Comparison of ENCODE assay signal across 8 cellular contexts in genomic region chr12:38138225-38139221, GRCh38.
DNase-seq lines count a peak whose midpoint lies in the region; ATAC-seq lines count a peak whose summit lies in the region.

No MANE protein-coding gene starts in this region.

- H2BK12ac ChIP-seq in mesenchymal stem cell (ENCODE audit: low read length in 2 of 2): no peak overlapping the region

- CTCF ChIA-PET in activated CD4-positive, alpha-beta memory T cell treated with anti-CD3 and anti-CD28 coated beads for 36 hours (lab: Charles Lee): interaction anchor here (0.7 to 1.4 kb wide), 4 partner anchors 29 to 178 kb away, joined by 3 to 4 read pairs (median 4); partner anchors contain the start of gene ALG10B

- H3K27ac Mint-ChIP-seq in activated CD4-positive, alpha-beta memory T cell treated with anti-CD3 and anti-CD28 coated beads for 36 hours: no peak overlapping the region

- peak overlapping the region; percentile 12 for H3K4me3 ChIP-seq in effector memory CD4-positive, alpha-beta T cell (ENCODE audit: insufficient read depth, low read depth, low read length, poor library complexity, severe bottlenecking)
- H3K4me3 ChIP-seq in mesenchymal stem cell (ENCODE audit: insufficient read depth in 1 of 2, low read depth in 1 of 2, low read length in 2 of 2): peak overlapping the region in 1 of 2 experiments; percentile 78

- H3K14ac ChIP-seq in mesenchymal stem cell (ENCODE audit: low read length in 2 of 2): no peak overlapping the region

- H2BK5ac ChIP-seq in mesenchymal stem cell (ENCODE audit: low read depth, low read length, poor library complexity, severe bottlenecking): no peak overlapping the region

- no peaks in the 10 kb centered on the region for H3K27me3 Mint-ChIP-seq in activated CD4-positive, alpha-beta memory T cell treated with anti-CD3 and anti-CD28 coated beads for 36 hours

- peaks cover 4% of the 10 kb centered on the region for H3K4me1 ChIP-seq in effector memory CD4-positive, alpha-beta T cell (ENCODE audit: control insufficient read depth, insufficient read depth, low read length, poor library complexity, severe bottlenecking)
- peaks cover 3% of the 10 kb centered on the region for H3K4me1 ChIP-seq in mesenchymal stem cell (ENCODE audit: control insufficient read depth, insufficient read depth, low read depth, low read length)

- no peak overlapping the region for H2AK5ac ChIP-seq in mesenchymal stem cell (ENCODE audit: low read length, severe bottlenecking)

- H3K4ac ChIP-seq in mesenchymal stem cell (ENCODE audit: low read depth in 1 of 2, low read length in 2 of 2): no peak overlapping the region

- intact Hi-C loops in Right ventricle myocardium inferior (cut with DNase I) (loop anchor here (1.0 kb wide), 1 partner anchor 178 kb away; the partner anchor contains the start of gene ALG10B), cardiac septum (cut with DNase I) (loop anchor here (5.0 kb wide), 1 partner anchor 179 kb away; the partner anchor contains the start of gene ALG10B)
- intact Hi-C loops in activated CD4-positive, alpha-beta memory T cell treated with anti-CD3 and anti-CD28 coated beads for 36 hours (cut with micrococcal nuclease): loop anchor here (1.0 to 5.0 kb wide), 3 partner anchors 178 to 1134 kb away; partner anchors contain the start of gene ALG10B

- no peaks in the 10 kb centered on the region for H3K9me3 ChIP-seq in effector memory CD4-positive, alpha-beta T cell (ENCODE audit: control insufficient read depth, low read length)
- no peaks in the 10 kb centered on the region for H3K9me3 ChIP-seq in mesenchymal stem cell (ENCODE audit: control insufficient read depth, low read length)

- no peaks in the 10 kb centered on the region for H3K36me3 Mint-ChIP-seq in activated CD4-positive, alpha-beta memory T cell treated with anti-CD3 and anti-CD28 coated beads for 36 hours

- no peak overlapping the region for H3K27ac ChIP-seq in effector memory CD4-positive, alpha-beta T cell (ENCODE audit: insufficient read depth, low read length, poor library complexity, severe bottlenecking)
- H3K27ac ChIP-seq in mesenchymal stem cell (ENCODE audit: low read length, poor library complexity, severe bottlenecking): no peak overlapping the region

- no peak overlapping the region for H3K4me2 ChIP-seq in mesenchymal stem cell (ENCODE audit: low read length, poor library complexity, severe bottlenecking)

- no peak overlapping the region for H3K18ac ChIP-seq in mesenchymal stem cell (ENCODE audit: low read depth in 1 of 2, low read length in 2 of 2)

- peaks cover 6% of the 10 kb centered on the region for H3K4me1 Mint-ChIP-seq in activated CD4-positive, alpha-beta memory T cell treated with anti-CD3 and anti-CD28 coated beads for 36 hours (ENCODE audit: low read depth)

- H3K27me3 ChIP-seq in effector memory CD4-positive, alpha-beta T cell (replicated peaks; ENCODE audit: control insufficient read depth, insufficient read depth, low read length, poor library complexity, severe bottlenecking): no peaks in the 10 kb centered on the region
- peaks cover 0 to 11% of the 10 kb centered on the region in 2 experiments for H3K27me3 ChIP-seq in mesenchymal stem cell (ENCODE audit: control insufficient read depth in 1 of 2, insufficient read depth in 1 of 2, low read length in 2 of 2)

- peak; percentile 44 for ATAC-seq in Right ventricle myocardium inferior
- ATAC-seq in HG03025 (IDR thresholded peaks at IDR 0.05; ENCODE audit: low FRiP score, unreplicated experiment): peak; percentile 66

- no peak overlapping the region for H4K91ac ChIP-seq in mesenchymal stem cell (ENCODE audit: low read length)

- peak overlapping the region; percentile 59 for H3K4me3 Mint-ChIP-seq in activated CD4-positive, alpha-beta memory T cell treated with anti-CD3 and anti-CD28 coated beads for 36 hours

- H3K23ac ChIP-seq in mesenchymal stem cell (ENCODE audit: low read length in 2 of 2): no peak overlapping the region

- H3K9me3 Mint-ChIP-seq in activated CD4-positive, alpha-beta memory T cell treated with anti-CD3 and anti-CD28 coated beads for 36 hours: no peaks in the 10 kb centered on the region

- DNase-seq in Right ventricle myocardium inferior (ENCODE audit: missing footprints): no peak
- DNase-seq in cardiac septum (ENCODE audit: low spot score): no peak
- DNase-seq in NCI-H446 (lab: John Stamatoyannopoulos, UW): peak; percentile 9 to 72
- peak; percentile 65 for DNase-seq in activated CD4-positive, alpha-beta memory T cell treated with anti-CD3 and anti-CD28 coated beads for 36 hours
- peak; percentile 19 to 38 (median 34) for DNase-seq in effector memory CD4-positive, alpha-beta T cell
- peak; percentile 53 for DNase-seq in mesenchymal stem cell
- DNase-seq in stimulated activated CD8-positive, alpha-beta memory T cell treated with anti-CD3 and anti-CD28 coated beads, Interleukin-12 subunit alpha, Interleukin-12 subunit beta, amount 100 ng/mL, for 24 hours (ENCODE audit: extremely low read depth): peak; percentile 15

- H4K8ac ChIP-seq in mesenchymal stem cell (ENCODE audit: low read length): no peak overlapping the region

- 73% methylated on average over 49 of the region's 54 CpGs for WGBS in mesenchymal stem cell

- POLR2A ChIA-PET in activated CD4-positive, alpha-beta memory T cell treated with anti-CD3 and anti-CD28 coated beads for 36 hours (lab: Charles Lee): interaction anchor here (0.7 kb wide), 1 partner anchor 1057 kb away, joined by 4 read pairs; no protein-coding TSS in a partner anchor

- peak overlapping the region; percentile 74 for H3K9ac ChIP-seq in mesenchymal stem cell (ENCODE audit: low read length)

- H2BK15ac ChIP-seq in mesenchymal stem cell (ENCODE audit: low read depth, poor library complexity, severe bottlenecking): no peak overlapping the region

- no peaks in the 10 kb centered on the region for H3K36me3 ChIP-seq in effector memory CD4-positive, alpha-beta T cell (ENCODE audit: control insufficient read depth, insufficient read depth, low read length)
- no peaks in the 10 kb centered on the region for H3K36me3 ChIP-seq in mesenchymal stem cell (ENCODE audit: control insufficient read depth in 1 of 2, insufficient read depth in 2 of 2, low read depth in 1 of 2, low read length in 2 of 2)

- no peak overlapping the region for H2AFZ ChIP-seq in mesenchymal stem cell (ENCODE audit: low read depth, low read length)

- no peaks in the 10 kb centered on the region for H3K79me1 ChIP-seq in mesenchymal stem cell (replicated peaks; ENCODE audit: low read length, poor library complexity, severe bottlenecking)

- H2BK120ac ChIP-seq in mesenchymal stem cell (ENCODE audit: low read depth, low read length): no peak overlapping the region

Comparison
In these comparisons a context has a peak if more than half of its experiments do, and no peak if none do; other contexts are left out.
1. DNase-seq: peak in NCI-H446 (2 of 2), activated CD4-positive, alpha-beta memory T cell treated with anti-CD3 and anti-CD28 coated beads for 36 hours (single experiment), effector memory CD4-positive, alpha-beta T cell (3 of 3), mesenchymal stem cell (single experiment) and stimulated activated CD8-positive, alpha-beta memory T cell treated with anti-CD3 and anti-CD28 coated beads, Interleukin-12 subunit alpha, Interleukin-12 subunit beta, amount 100 ng/mL, for 24 hours (single experiment); none in Right ventricle myocardium inferior (single experiment) and cardiac septum (single experiment).